In the genomic region with DNA sequence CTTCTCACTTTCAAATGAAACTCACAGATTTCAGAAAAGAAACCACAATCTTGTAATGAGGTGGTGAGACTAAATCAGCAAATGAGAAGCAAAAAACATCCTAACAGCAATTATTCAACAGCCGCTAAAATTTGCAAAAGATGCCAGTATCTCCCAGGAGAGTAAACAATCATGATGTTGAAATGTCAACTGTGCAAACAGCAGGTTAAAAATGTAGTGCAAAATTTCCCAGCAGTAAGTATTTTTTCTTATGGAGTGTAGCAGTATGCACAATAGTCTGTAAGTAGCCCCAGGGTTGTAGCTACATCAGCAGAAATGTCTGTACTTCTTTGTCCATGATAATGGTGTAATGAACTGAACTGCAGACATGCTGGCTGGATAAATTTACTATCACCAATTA, we compare ENCODE assay signal across 23 cellular contexts. TPM values are rescaled to one million over a fixed set of nuclear protein-coding genes. Genes with fewer than 3 reads are reported as not detected.
"Had no signal": no experiment of that assay in that cellular context is flagged by ENCODE, and none has a peak within 500 bp of the region (broad histone marks: within the 10 kb centered on the region; RNA-seq: fewer than 3 reads in every experiment).

No MANE protein-coding gene starts in this region.

- H3K27me3 ChIP-seq: gastroesophageal sphincter, sigmoid colon, testis had no signal

- H3K27ac Mint-ChIP-seq: immature natural killer cell; naive thymus-derived CD8-positive, alpha-beta T cell; stimulated activated naive B cell treated with anti-CD40 and anti-IgM and Interleukin-4, amounts not matched to agents 10 μg/mL and 1 μg/mL and 100 μg/mL, for 72 hours; stimulated activated naive CD8-positive, alpha-beta T cell treated with anti-CD3 and anti-CD28 coated beads, Interleukin-15, amount 100 ng/mL, for 72 hours had no signal

- ATAC-seq: gastroesophageal sphincter; naive thymus-derived CD8-positive, alpha-beta T cell; stimulated activated naive B cell treated with anti-CD40 and anti-IgM and Interleukin-4, amounts not matched to agents 10 μg/mL and 1 μg/mL and 100 μg/mL, for 72 hours; stimulated activated naive CD8-positive, alpha-beta T cell treated with anti-CD3 and anti-CD28 coated beads, Interleukin-15, amount 100 ng/mL, for 72 hours had no signal

- H3K36me3 ChIP-seq: esophagus squamous epithelium, gastroesophageal sphincter, sigmoid colon, tibial nerve had no signal

- H3K36me3 Mint-ChIP-seq: immature natural killer cell; naive thymus-derived CD8-positive, alpha-beta T cell; stimulated activated naive B cell treated with anti-CD40 and anti-IgM and Interleukin-4, amounts not matched to agents 10 μg/mL and 1 μg/mL and 100 μg/mL, for 72 hours had no signal

- H3K9me3 ChIP-seq: esophagus squamous epithelium, gastroesophageal sphincter, sigmoid colon, testis, tibial nerve had no signal

- H3K9me3 Mint-ChIP-seq: naive thymus-derived CD8-positive, alpha-beta T cell; stimulated activated naive CD8-positive, alpha-beta T cell treated with anti-CD3 and anti-CD28 coated beads, Interleukin-15, amount 100 ng/mL, for 72 hours had no signal

- H3K27ac ChIP-seq: esophagus squamous epithelium, gastroesophageal sphincter, sigmoid colon, skin epidermis, testis, tibial nerve had no signal

- H3K4me1 ChIP-seq: testis, tibial nerve had no signal

- H3K4me3 ChIP-seq: esophagus squamous epithelium, gastroesophageal sphincter, sigmoid colon, skin epidermis, testis, tibial nerve had no signal

- FAIRE-seq: colon, keratinocyte had no signal

- H3K4me3 Mint-ChIP-seq: immature natural killer cell; neural crest cell; stimulated activated naive B cell treated with anti-CD40 and anti-IgM and Interleukin-4, amounts not matched to agents 10 μg/mL and 1 μg/mL and 100 μg/mL, for 72 hours had no signal

- DNase-seq: dermis blood vessel endothelial cell; esophagus squamous epithelium; foreskin fibroblast; glutamatergic neuron; immature natural killer cell; left ventricle myocardium superior; mesendoderm; naive thymus-derived CD8-positive, alpha-beta T cell; posterior cingulate gyrus; sigmoid colon; stimulated activated CD4-positive, alpha-beta T cell treated with anti-CD3 and anti-CD28 coated beads, Interleukin-2, amount 100 ng/mL, for 24 hours; stimulated activated CD4-positive, alpha-beta T cell treated with anti-CD3 and anti-CD28 coated beads, Interleukin-4, amount 100 ng/mL, for 4 hours; stimulated activated naive B cell treated with anti-CD40 and anti-IgM and Interleukin-4, amounts not matched to agents 10 μg/mL and 1 μg/mL and 100 μg/mL, for 72 hours; stimulated activated naive CD8-positive, alpha-beta T cell treated with anti-CD3 and anti-CD28 coated beads, Interleukin-15, amount 100 ng/mL, for 72 hours; testis had no signal

RNA-seq across cellular contexts. Expression of gene GRIN3A, which starts 31.5 kb away (rescaled TPM):
- total RNA-seq: dermis blood vessel endothelial cell; epithelial cell of proximal tubule; lung microvascular endothelial cell; naive thymus-derived CD8-positive, alpha-beta T cell had no signal
- polyA plus RNA-seq: keratinocyte had no signal
